Comparison of ENCODE assay signal across 10 cellular contexts in the genomic region with DNA sequence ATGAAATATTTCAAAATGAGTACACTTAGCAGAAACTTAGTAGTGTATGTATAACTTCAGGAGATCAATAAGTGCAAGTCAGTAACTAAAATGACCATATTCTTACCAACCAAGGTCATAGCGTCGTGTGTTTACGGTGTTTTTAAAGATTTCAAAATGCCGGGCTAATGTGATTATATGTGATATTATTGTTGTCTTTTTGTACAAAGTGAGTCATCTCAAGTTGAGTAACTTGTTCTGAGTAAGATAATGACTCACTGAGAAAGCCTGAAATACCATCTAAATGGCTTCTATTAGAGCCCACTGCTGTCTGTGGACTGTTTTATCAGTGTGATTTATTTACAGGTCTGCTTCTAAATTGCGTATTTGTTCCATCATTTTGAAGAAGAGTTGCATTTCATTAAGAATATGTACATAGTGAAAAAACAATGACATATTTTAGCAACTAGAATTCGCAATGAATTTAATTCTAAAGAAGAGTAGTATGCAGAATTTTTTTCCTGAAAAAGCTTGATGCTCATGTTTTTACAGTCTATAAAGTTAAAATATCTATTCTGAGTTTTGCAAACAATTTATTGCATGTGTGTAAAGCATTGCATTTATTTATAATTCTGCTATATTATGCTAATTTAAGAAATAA. TPM values are rescaled to one million over a fixed set of nuclear protein-coding genes. Genes with fewer than 3 reads are reported as not detected.
A peak's percentile ranks its signal among the peaks of the same experiment; 100 is the strongest.
DNase-seq lines count a peak whose midpoint lies in the region; ATAC-seq, FAIRE-seq and TF ChIP-seq lines count a peak whose summit lies in the region.
"Had no signal": no experiment of that assay in that cellular context is flagged by ENCODE, and none has a peak within 500 bp of the region (broad histone marks: within the 10 kb centered on the region; RNA-seq: fewer than 3 reads in every experiment).

No MANE protein-coding gene starts in this region.

- H3K36me3 ChIP-seq in bronchial epithelial cell (ENCODE audit: control insufficient read depth, insufficient read depth, low read length) (no peaks in the 10 kb centered on the region), skeletal muscle satellite cell (ENCODE audit: insufficient read depth, low read length) (no peaks in the 10 kb centered on the region)

- no peak for ATAC-seq in GM21526 (IDR thresholded peaks at IDR 0.05; ENCODE audit: low FRiP score, unreplicated experiment)
- no peak for ATAC-seq in Right ventricle myocardium superior (ENCODE audit: poor library complexity)
- ATAC-seq: activated CD8-positive, alpha-beta memory T cell treated with anti-CD3 and anti-CD28 coated beads, Interleukin-2, amount 10 ng/mL, durations not matched to agents 7 days and 5 days had no signal

- DNase-seq in HS-5 (ENCODE audit: low read depth) (peak; percentile 75), bronchial epithelial cell (ENCODE audit: low read depth) (peak; percentile 93), KG1 (lab: John Stamatoyannopoulos, UW) (no peak), Right ventricle myocardium superior (no peak)
- DNase-seq: activated CD8-positive, alpha-beta memory T cell treated with anti-CD3 and anti-CD28 coated beads, Interleukin-2, amount 10 ng/mL, durations not matched to agents 7 days and 5 days; effector memory CD4-positive, alpha-beta T cell; NCI-H446 treated with DMSO at 0.1 percent for 48 hours; nephron progenitor cell had no signal

- H3K4me2 ChIP-seq in skeletal muscle satellite cell (ENCODE audit: low read length) = peak overlapping the region; percentile 47

- peaks cover 25% of the 10 kb centered on the region for H3K4me1 ChIP-seq in skeletal muscle satellite cell (ENCODE audit: control insufficient read depth, insufficient read depth, low read length)

- H3K9me3 ChIP-seq in skeletal muscle satellite cell (replicated peaks; ENCODE audit: low read length) = no peaks in the 10 kb centered on the region

- H3K4me3 ChIP-seq in bronchial epithelial cell (ENCODE audit: low read depth, low read length) (no peak overlapping the region), skeletal muscle satellite cell (ENCODE audit: low read length) (no peak overlapping the region)

- H3K27me3 ChIP-seq in bronchial epithelial cell (ENCODE audit: control insufficient read depth, insufficient read depth, low read length) = no peaks in the 10 kb centered on the region
- no peaks in the 10 kb centered on the region for H3K27me3 ChIP-seq in skeletal muscle satellite cell (ENCODE audit: control insufficient read depth, insufficient read depth, low read length)

- no peak for FAIRE-seq in bronchial epithelial cell (lab: Jason Lieb, UNC)

- no peak for TF ChIP-seq CTCF in bronchial epithelial cell (IDR thresholded peaks at IDR 0.05; ENCODE audit: insufficient read depth, low read length, severe bottlenecking)

- H3K9ac ChIP-seq in skeletal muscle satellite cell (ENCODE audit: low read depth, low read length) = no peak overlapping the region

- intact Hi-C loops in Right ventricle myocardium superior (cut with DNase I) = no loop called here

RNA-seq across cellular contexts. Expression of a gene that starts 12.7 kb away (rescaled TPM):
- total RNA-seq in bronchial epithelial cell (not detected in 2 replicates), Right ventricle myocardium superior (not detected)
- total RNA-seq in skeletal muscle satellite cell (2012; rRNA removed) = not detected in 2 replicates
- total RNA-seq: activated CD8-positive, alpha-beta memory T cell treated with anti-CD3 and anti-CD28 coated beads, Interleukin-2, amount 10 ng/mL, durations not matched to agents 7 days and 5 days had no signal

RNA-seq across cellular contexts. Expression of a gene that starts 30.7 kb away (rescaled TPM):
- total RNA-seq in bronchial epithelial cell (not detected in 2 replicates), Right ventricle myocardium superior (not detected)
- total RNA-seq in skeletal muscle satellite cell (2012; rRNA removed) = not detected in 2 replicates
- total RNA-seq: activated CD8-positive, alpha-beta memory T cell treated with anti-CD3 and anti-CD28 coated beads, Interleukin-2, amount 10 ng/mL, durations not matched to agents 7 days and 5 days had no signal

RNA-seq across cellular contexts. Expression of a gene that starts 31.9 kb away (rescaled TPM):
- total RNA-seq in bronchial epithelial cell (5.8 and 6.3 TPM in 2 replicates), Right ventricle myocardium superior (50.3 TPM)
- total RNA-seq in skeletal muscle satellite cell (2012; rRNA removed) = 3.8 and 6.8 TPM in 2 replicates

RNA-seq across cellular contexts. Expression of a gene that starts 54.5 kb away (rescaled TPM):
- not detected in 2 replicates for total RNA-seq in bronchial epithelial cell
- total RNA-seq in skeletal muscle satellite cell (2012; rRNA removed) = not detected in 2 replicates
- total RNA-seq in Right ventricle myocardium superior = not detected
- total RNA-seq: activated CD8-positive, alpha-beta memory T cell treated with anti-CD3 and anti-CD28 coated beads, Interleukin-2, amount 10 ng/mL, durations not matched to agents 7 days and 5 days had no signal

Comparison
In these comparisons a context has a peak if more than half of its experiments do, and no peak if none do; other contexts are left out.
1. DNase-seq: peak in HS-5 (single experiment) and bronchial epithelial cell (single experiment); none in KG1 (single experiment) and Right ventricle myocardium superior (single experiment).